Comparison of ENCODE assay signal across 1 cellular context in genomic region chr12:1803736-1804135, GRCh38.
TF ChIP-seq lines count a peak whose summit lies in the region.

No MANE protein-coding gene starts in this region.

TF ChIP-seq in H1, 55 proteins besides CTCF, POLR2A, EP300 and RAD21:
- no peak for TF ChIP-seq CREB1 (IDR thresholded peaks at IDR 0.05)
- no peak for TF ChIP-seq CBX5 (IDR thresholded peaks at IDR 0.05; ENCODE audit: low read depth, low read length)
- TF ChIP-seq BCL11A (IDR thresholded peaks at IDR 0.05; ENCODE audit: low read depth in 2 of 2, low read length in 2 of 2): no peak
- TF ChIP-seq GABPA (IDR thresholded peaks at IDR 0.05; ENCODE audit: borderline replicate concordance, insufficient read depth, low read length): no peak
- TF ChIP-seq SP4 (IDR thresholded peaks at IDR 0.05; ENCODE audit: low read length): no peak
- no peak for TF ChIP-seq TAF7 (optimal IDR thresholded peaks at IDR 0.05; ENCODE audit: borderline replicate concordance, low read depth, low read length)
- no peak for TF ChIP-seq NRF1 (IDR thresholded peaks at IDR 0.05; ENCODE audit: low read depth, low read length)
- no peak for TF ChIP-seq GTF2F1 (IDR thresholded peaks at IDR 0.05; ENCODE audit: borderline replicate concordance, low read depth, low read length)
- no peak for TF ChIP-seq CTBP2 (IDR thresholded peaks at IDR 0.05; ENCODE audit: borderline replicate concordance, insufficient read depth, insufficient read length, low read length)
- no peak for TF ChIP-seq RNF2 (IDR thresholded peaks at IDR 0.05; ENCODE audit: borderline replicate concordance, low read depth, low read length, missing control alignments, poor library complexity, severe bottlenecking)
- no peak for TF ChIP-seq CHD7 (IDR thresholded peaks at IDR 0.05; ENCODE audit: insufficient replicate concordance, low read length)
- no peak for TF ChIP-seq FOSL1 (IDR thresholded peaks at IDR 0.05; ENCODE audit: insufficient read depth, low read depth, low read length)
- TF ChIP-seq SAP30 (IDR thresholded peaks at IDR 0.05; ENCODE audit: insufficient read depth, insufficient replicate concordance, low read length): no peak
- no peak for TF ChIP-seq MAX (IDR thresholded peaks at IDR 0.05)
- TF ChIP-seq TAF1 (IDR thresholded peaks at IDR 0.05; ENCODE audit: low read depth, low read length): no peak
- no peak for TF ChIP-seq YY1 (IDR thresholded peaks at IDR 0.05; ENCODE audit: low read depth, low read length)
- no peak for TF ChIP-seq SRF (IDR thresholded peaks at IDR 0.05; ENCODE audit: low read depth, low read length)
- no peak for TF ChIP-seq TBP (IDR thresholded peaks at IDR 0.05; ENCODE audit: low read depth, low read length)
- no peak for TF ChIP-seq KDM4A (IDR thresholded peaks at IDR 0.05; ENCODE audit: low read depth, low read length, severe bottlenecking)
- TF ChIP-seq PHF8 (conservative IDR thresholded peaks at IDR 0.05; ENCODE audit: low read depth, low read length): no peak
